In genomic region chr3:25043757-25044156, GRCh38 we compare ENCODE assay signal across 10 cellular contexts.
"Had no signal": no experiment of that assay in that cellular context is flagged by ENCODE, and none has a peak within 500 bp of the region (broad histone marks: within the 10 kb centered on the region; RNA-seq: fewer than 3 reads in every experiment).

No MANE protein-coding gene starts in this region.

- H3K9ac ChIP-seq: GM23248 had no signal

- H3K9me3 ChIP-seq: HAP-1 had no signal

- H3K4me3 ChIP-seq: GM23248, HAP-1, K562 had no signal

- H2AFZ ChIP-seq: GM23248 had no signal

- H3K36me3 ChIP-seq: HAP-1 had no signal

- DNase-seq: GM23248, GOT3, H7, HFFc6, IMR-90 had no signal

- ATAC-seq: HCT116, HepG2, K562 had no signal

- H3K27ac ChIP-seq: GM23248, HL-60 had no signal
